In genomic region chrX:281166-281999, GRCh38 we compare ENCODE assay signal across 8 cellular contexts. TPM values are rescaled to one million over a fixed set of nuclear protein-coding genes. Genes with fewer than 3 reads are reported as not detected.
DNase-seq lines count a peak whose midpoint lies in the region; ATAC-seq and TF ChIP-seq lines count a peak whose summit lies in the region.

PLCXD1 (plus strand) TSS chrX:281381; CDS start chrX:284188, 2,807 bp downstream.

- intact Hi-C loops in activated T-helper 1 cell treated with anti-CD3 and anti-CD28 coated beads, Interleukin-12 subunit alpha, Interleukin-12 subunit beta, Interleukin-2, Interleukin-4 antibody, amounts not matched to agents 30 ng/mL and 10 ng/mL and 1 ng/mL, durations not matched to agents 14 hours and 24 hours and 36 hours (cut with micrococcal nuclease), result loop anchor here (5.0 kb wide), 1 partner anchor 926 kb away; no protein-coding TSS in a partner anchor
- intact Hi-C loops in heart right ventricle (cut with DNase I), result no loop called here

- H3K27ac Mint-ChIP-seq in stimulated activated naive CD8-positive, alpha-beta T cell treated with anti-CD3 and anti-CD28 coated beads, Interleukin-15, Interleukin-2, amounts not matched to agents 100 ng/mL and 50 ng/mL, for 24 hours, result no peak within 1 kb of the TSS
- H3K27ac Mint-ChIP-seq in activated T-helper 1 cell treated with anti-CD3 and anti-CD28 coated beads, Interleukin-12 subunit alpha, Interleukin-12 subunit beta, Interleukin-2, Interleukin-4 antibody, amounts not matched to agents 30 ng/mL and 10 ng/mL and 1 ng/mL, durations not matched to agents 14 hours and 24 hours and 36 hours, result peak within 1 kb of the TSS; percentile 55

- no peaks in the 10 kb centered on the region for H3K27me3 Mint-ChIP-seq in stimulated activated naive CD8-positive, alpha-beta T cell treated with anti-CD3 and anti-CD28 coated beads, Interleukin-15, Interleukin-2, amounts not matched to agents 100 ng/mL and 50 ng/mL, for 24 hours
- peaks cover 9% of the 10 kb centered on the region for H3K27me3 Mint-ChIP-seq in activated T-helper 1 cell treated with anti-CD3 and anti-CD28 coated beads, Interleukin-12 subunit alpha, Interleukin-12 subunit beta, Interleukin-2, Interleukin-4 antibody, amounts not matched to agents 30 ng/mL and 10 ng/mL and 1 ng/mL, durations not matched to agents 14 hours and 24 hours and 36 hours (ENCODE audit: insufficient read depth)

- no peak for TF ChIP-seq CTCF in heart right ventricle (IDR thresholded peaks at IDR 0.05)

- peak within 1 kb of the TSS in 2 of 10 donors; percentile 2 to 14 for H3K27ac ChIP-seq in heart right ventricle
- no peak within 1 kb of the TSS for H3K27ac ChIP-seq in rectal smooth muscle tissue (ENCODE audit: low read depth, low read length)

- 32 to 40% methylated on average over 25 of the region's 25 CpGs for WGBS in heart right ventricle, 2 donors

- H3K9me3 ChIP-seq in heart right ventricle, result no peaks in the 10 kb centered on the region

- H3K4me3 ChIP-seq in heart right ventricle, result peak within 1 kb of the TSS in 6 of 10 donors; percentile 18 to 37 (median 32)
- H3K4me3 ChIP-seq in rectal smooth muscle tissue (ENCODE audit: low read length), result peak within 1 kb of the TSS; percentile 49

- H3K9ac ChIP-seq in rectal smooth muscle tissue (ENCODE audit: low read length), result no peak within 1 kb of the TSS

- H3K4me3 Mint-ChIP-seq in stimulated activated naive CD8-positive, alpha-beta T cell treated with anti-CD3 and anti-CD28 coated beads, Interleukin-15, Interleukin-2, amounts not matched to agents 100 ng/mL and 50 ng/mL, for 24 hours, result peak within 1 kb of the TSS; percentile 58
- peak within 1 kb of the TSS; percentile 75 for H3K4me3 Mint-ChIP-seq in activated T-helper 1 cell treated with anti-CD3 and anti-CD28 coated beads, Interleukin-12 subunit alpha, Interleukin-12 subunit beta, Interleukin-2, Interleukin-4 antibody, amounts not matched to agents 30 ng/mL and 10 ng/mL and 1 ng/mL, durations not matched to agents 14 hours and 24 hours and 36 hours

- H3K4me1 Mint-ChIP-seq in stimulated activated naive CD8-positive, alpha-beta T cell treated with anti-CD3 and anti-CD28 coated beads, Interleukin-15, Interleukin-2, amounts not matched to agents 100 ng/mL and 50 ng/mL, for 24 hours (ENCODE audit: low read depth), result peaks cover 24% of the 10 kb centered on the region
- peaks cover 5% of the 10 kb centered on the region for H3K4me1 Mint-ChIP-seq in activated T-helper 1 cell treated with anti-CD3 and anti-CD28 coated beads, Interleukin-12 subunit alpha, Interleukin-12 subunit beta, Interleukin-2, Interleukin-4 antibody, amounts not matched to agents 30 ng/mL and 10 ng/mL and 1 ng/mL, durations not matched to agents 14 hours and 24 hours and 36 hours (ENCODE audit: low read depth)

- DNase-seq in stimulated activated naive CD8-positive, alpha-beta T cell treated with anti-CD3 and anti-CD28 coated beads, Interleukin-15, Interleukin-2, amounts not matched to agents 100 U/mL and 50 U/mL, for 24 hours, result no peak
- no peak for DNase-seq in activated T-helper 1 cell treated with anti-CD3 and anti-CD28 coated beads, Interleukin-12 subunit alpha, Interleukin-12 subunit beta, Interleukin-2, Interleukin-4 antibody, amounts not matched to agents 30 ng/mL and 10 ng/mL and 1 ng/mL, durations not matched to agents 14 hours and 24 hours and 36 hours (ENCODE audit: low spot score)
- DNase-seq in heart right ventricle, result no peak

- H3K4me1 ChIP-seq in heart right ventricle (peaks cover 0 to 27% (median 7%) of the 10 kb centered on the region in 9 donors), rectal smooth muscle tissue (ENCODE audit: control insufficient read depth, insufficient read depth, low read length) (no peaks in the 10 kb centered on the region)

- no peaks in the 10 kb centered on the region for H3K9me3 Mint-ChIP-seq in stimulated activated naive CD8-positive, alpha-beta T cell treated with anti-CD3 and anti-CD28 coated beads, Interleukin-15, Interleukin-2, amounts not matched to agents 100 ng/mL and 50 ng/mL, for 24 hours
- no peaks in the 10 kb centered on the region for H3K9me3 Mint-ChIP-seq in activated T-helper 1 cell treated with anti-CD3 and anti-CD28 coated beads, Interleukin-12 subunit alpha, Interleukin-12 subunit beta, Interleukin-2, Interleukin-4 antibody, amounts not matched to agents 30 ng/mL and 10 ng/mL and 1 ng/mL, durations not matched to agents 14 hours and 24 hours and 36 hours

- peaks cover 12% of the 10 kb centered on the region for H3K36me3 Mint-ChIP-seq in stimulated activated naive CD8-positive, alpha-beta T cell treated with anti-CD3 and anti-CD28 coated beads, Interleukin-15, Interleukin-2, amounts not matched to agents 100 ng/mL and 50 ng/mL, for 24 hours (ENCODE audit: low read depth)
- H3K36me3 Mint-ChIP-seq in activated T-helper 1 cell treated with anti-CD3 and anti-CD28 coated beads, Interleukin-12 subunit alpha, Interleukin-12 subunit beta, Interleukin-2, Interleukin-4 antibody, amounts not matched to agents 30 ng/mL and 10 ng/mL and 1 ng/mL, durations not matched to agents 14 hours and 24 hours and 36 hours (ENCODE audit: low read depth), result peaks cover 14% of the 10 kb centered on the region

- H3K36me3 ChIP-seq in heart right ventricle, result peaks cover 0 to 9% (median 0%) of the 10 kb centered on the region in 9 donors
- H3K36me3 ChIP-seq in rectal smooth muscle tissue (ENCODE audit: control insufficient read depth, insufficient read depth, low read length), result peaks cover 6% of the 10 kb centered on the region

- ATAC-seq in stimulated activated naive CD8-positive, alpha-beta T cell treated with anti-CD3 and anti-CD28 coated beads, Interleukin-15, Interleukin-2, amounts not matched to agents 100 U/mL and 50 U/mL, for 24 hours, result no peak
- no peak for ATAC-seq in heart right ventricle
- ATAC-seq in GM19455 (IDR thresholded peaks at IDR 0.05; ENCODE audit: unreplicated experiment), result no peak
- no peak for ATAC-seq in HG03457 (IDR thresholded peaks at IDR 0.05; ENCODE audit: unreplicated experiment)
- ATAC-seq in HG03565 (IDR thresholded peaks at IDR 0.05; ENCODE audit: unreplicated experiment), result no peak

- peaks cover 0 to 6% (median 0%) of the 10 kb centered on the region in 7 donors for H3K27me3 ChIP-seq in heart right ventricle
- peaks cover 4% of the 10 kb centered on the region for H3K27me3 ChIP-seq in rectal smooth muscle tissue (ENCODE audit: control insufficient read depth, insufficient read depth, low read length)

RNA-seq across cellular contexts. Expression of gene PLCXD1, which starts in this region (rescaled TPM):
- 53.3 and 55.0 TPM in 2 replicates for total RNA-seq in activated T-helper 1 cell treated with anti-CD3 and anti-CD28 coated beads, Interleukin-12 subunit alpha, Interleukin-12 subunit beta, Interleukin-2, Interleukin-4 antibody, amounts not matched to agents 30 ng/mL and 10 ng/mL and 1 ng/mL, durations not matched to agents 14 hours and 24 hours and 36 hours
- total RNA-seq in heart right ventricle, result 1 to 10 TPM; 1.9 to 6.5 (median 2.7) TPM
- polyA plus RNA-seq in heart right ventricle, result 10 to 100 TPM in 1 of 2 donors, 1 to 10 TPM in 1; 3.0 to 19.9 TPM
